Comparison of ENCODE assay signal across 1 cellular context in genomic region chr16:83937922-83938875, GRCh38.
TF ChIP-seq lines count a peak whose summit lies in the region.

No MANE protein-coding gene starts in this region.

TF ChIP-seq in HepG2, 621 proteins besides CTCF, POLR2A, EP300 and RAD21 (continued from another document and continues in another):
- TF ChIP-seq PRDM15 (CRISPR knock-in tag; IDR thresholded peaks at IDR 0.05) (no peak), ZNF407 (CRISPR knock-in tag; IDR thresholded peaks at IDR 0.05; ENCODE audit: not compliant biosample characterization) (no peak), JUND (CRISPR knock-in tag; IDR thresholded peaks at IDR 0.05) (no peak), TFE3 (CRISPR knock-in tag; IDR thresholded peaks at IDR 0.05) (peak; percentile 21; the same call in 1 of the 2 replicates), ZFP41 (CRISPR knock-in tag; IDR thresholded peaks at IDR 0.05; ENCODE audit: borderline replicate concordance) (no peak), ADNP (CRISPR knock-in tag; IDR thresholded peaks at IDR 0.05) (0 out of 2 replicates have a peak, but pooled peaks have one; percentile 65), NAIF1 (CRISPR knock-in tag; IDR thresholded peaks at IDR 0.05; ENCODE audit: borderline replicate concordance) (no peak), NPAS2 (CRISPR knock-in tag; IDR thresholded peaks at IDR 0.05; ENCODE audit: borderline replicate concordance) (no peak), ZNF792 (CRISPR knock-in tag; IDR thresholded peaks at IDR 0.05) (no peak), GTF2F1 (IDR thresholded peaks at IDR 0.05; ENCODE audit: low read length) (no peak), TAF1 (CRISPR knock-in tag; IDR thresholded peaks at IDR 0.05) (no peak), ZNF263 (CRISPR knock-in tag; IDR thresholded peaks at IDR 0.05) (no peak), TBP (CRISPR knock-in tag; IDR thresholded peaks at IDR 0.05) (no peak), ISX (CRISPR knock-in tag; conservative IDR thresholded peaks at IDR 0.05) (no peak), ELF3 (CRISPR knock-in tag; IDR thresholded peaks at IDR 0.05) (no peak), ZNF280B (CRISPR knock-in tag; IDR thresholded peaks at IDR 0.05; ENCODE audit: borderline replicate concordance) (peak; percentile 76), ZNF749 (CRISPR knock-in tag; IDR thresholded peaks at IDR 0.05; ENCODE audit: borderline replicate concordance) (no peak), HNF4A (CRISPR knock-in tag; IDR thresholded peaks at IDR 0.05) (peak; percentile 70; the same call in 1 of the 2 replicates), ATF6 (CRISPR knock-in tag; conservative IDR thresholded peaks at IDR 0.05) (no peak), NFE2L2 (IDR thresholded peaks at IDR 0.05; ENCODE audit: low read length) (no peak), NFATC3 (CRISPR knock-in tag; IDR thresholded peaks at IDR 0.05) (no peak), YEATS2 (CRISPR knock-in tag; IDR thresholded peaks at IDR 0.05; ENCODE audit: borderline replicate concordance) (no peak), ZNF3 (CRISPR knock-in tag; IDR thresholded peaks at IDR 0.05) (no peak), ZNF512B (CRISPR knock-in tag; IDR thresholded peaks at IDR 0.05; ENCODE audit: borderline replicate concordance) (peak; percentile 61; the same call in 1 of the 2 replicates), MTA1 (CRISPR knock-in tag; IDR thresholded peaks at IDR 0.05; ENCODE audit: borderline replicate concordance) (0 out of 2 replicates have a peak, but pooled peaks have one; percentile 49), CBX5 (CRISPR knock-in tag; IDR thresholded peaks at IDR 0.05; ENCODE audit: borderline replicate concordance) (no peak), ZNF562 (CRISPR knock-in tag; IDR thresholded peaks at IDR 0.05; ENCODE audit: borderline replicate concordance) (no peak), ZBTB7A (CRISPR knock-in tag; IDR thresholded peaks at IDR 0.05) (no peak), HIC2 (CRISPR knock-in tag; IDR thresholded peaks at IDR 0.05; ENCODE audit: low read depth) (no peak), KLF6 (CRISPR knock-in tag; IDR thresholded peaks at IDR 0.05) (no peak), ZBTB34 (CRISPR knock-in tag; IDR thresholded peaks at IDR 0.05) (peak; percentile 22; the same call in 1 of the 2 replicates), SIN3B (IDR thresholded peaks at IDR 0.05; ENCODE audit: low read length) (no peak), ZNF451 (CRISPR knock-in tag; IDR thresholded peaks at IDR 0.05) (no peak), ZNF136 (CRISPR knock-in tag; IDR thresholded peaks at IDR 0.05; ENCODE audit: low read depth) (no peak), PTBP1 (IDR thresholded peaks at IDR 0.05; ENCODE audit: low read depth, low read length, poor library complexity, severe bottlenecking) (no peak), GATAD2A (CRISPR knock-in tag; IDR thresholded peaks at IDR 0.05) (no peak), IKZF1 (IDR thresholded peaks at IDR 0.05) (no peak)
